8 cellular contexts compared by ENCODE assay signal in the genomic region with DNA sequence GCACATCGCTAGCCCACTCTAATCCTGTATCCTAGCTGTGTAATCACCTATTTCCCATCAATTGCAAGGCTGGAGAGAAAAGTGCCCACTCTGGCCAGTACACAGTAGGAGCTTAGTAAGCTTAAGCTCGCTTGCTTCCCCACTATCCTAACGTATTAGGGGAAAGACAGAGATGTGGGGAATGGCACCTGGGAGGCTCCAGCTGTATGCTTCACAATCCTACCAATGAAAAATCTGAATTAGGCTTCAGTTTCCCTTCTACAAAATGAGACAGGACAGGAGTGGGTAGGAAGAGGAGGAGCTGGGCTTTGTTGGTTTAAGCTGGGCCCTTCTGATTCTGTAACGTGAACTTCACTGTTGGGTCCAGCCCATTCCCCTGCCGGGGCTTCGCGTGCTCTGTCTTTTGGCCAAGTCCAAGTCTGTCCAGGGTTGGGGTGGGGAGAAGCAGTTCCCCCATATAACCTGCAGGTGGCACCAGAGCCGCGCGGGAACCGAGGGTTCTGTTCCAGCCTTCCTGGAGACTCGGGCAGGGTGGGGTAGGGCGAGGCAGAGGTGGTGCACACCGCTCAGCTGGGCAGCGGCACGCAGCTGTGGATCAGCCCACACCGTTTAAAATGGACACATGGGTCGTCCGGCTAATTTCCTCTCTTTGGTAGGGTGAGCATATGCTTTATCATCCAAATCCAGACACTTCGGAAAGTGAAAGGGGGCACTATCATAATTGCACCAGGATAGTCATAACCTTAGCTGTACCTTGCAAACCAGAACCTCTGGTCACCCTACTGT.
DNase-seq lines count a peak whose midpoint lies in the region; ATAC-seq lines count a peak whose summit lies in the region.

No MANE protein-coding gene starts in this region.

- ATAC-seq in HG02588 (IDR thresholded peaks at IDR 0.05; ENCODE audit: unreplicated experiment) = peak; percentile 84
- ATAC-seq in activated CD4-positive, CD25-positive, alpha-beta regulatory T cell treated with anti-CD3 and anti-CD28 coated beads, Interleukin-2, amount 50 U/mL, for 24 hours = peak; percentile 88 to 93
- ATAC-seq in HG02840 (IDR thresholded peaks at IDR 0.05; ENCODE audit: low FRiP score, unreplicated experiment) = no peak

- DNase-seq in G401 (ENCODE audit: low spot score) (peak; percentile 71), NCI-H2171 (lab: John Stamatoyannopoulos, UW) (peak; percentile 25), cerebellar cortex (ENCODE audit: low spot score) (peak; percentile 76), left kidney (ENCODE audit: low read depth, low spot score) (peak; percentile 91)
- peak; percentile 81 to 82 for DNase-seq in stimulated activated CD4-positive, alpha-beta T cell treated with anti-CD3 and anti-CD28 coated beads, Interleukin-2, amount 100 ng/mL, for 24 hours

- in situ Hi-C loops in G401 (cut with HindIII; ENCODE audit: low sequenced_read_pairs) = no loop called here

Comparison
In these comparisons a context has a peak if more than half of its experiments do, and no peak if none do; other contexts are left out.
1. DNase-seq: peak in every context shown above with its lines; median percentile 91 in left kidney; 82 in stimulated activated CD4-positive, alpha-beta T cell treated with anti-CD3 and anti-CD28 coated beads, Interleukin-2, amount 100 ng/mL, for 24 hours; 76 in cerebellar cortex; 71 in G401; 25 in NCI-H2171.